In the genomic region with DNA sequence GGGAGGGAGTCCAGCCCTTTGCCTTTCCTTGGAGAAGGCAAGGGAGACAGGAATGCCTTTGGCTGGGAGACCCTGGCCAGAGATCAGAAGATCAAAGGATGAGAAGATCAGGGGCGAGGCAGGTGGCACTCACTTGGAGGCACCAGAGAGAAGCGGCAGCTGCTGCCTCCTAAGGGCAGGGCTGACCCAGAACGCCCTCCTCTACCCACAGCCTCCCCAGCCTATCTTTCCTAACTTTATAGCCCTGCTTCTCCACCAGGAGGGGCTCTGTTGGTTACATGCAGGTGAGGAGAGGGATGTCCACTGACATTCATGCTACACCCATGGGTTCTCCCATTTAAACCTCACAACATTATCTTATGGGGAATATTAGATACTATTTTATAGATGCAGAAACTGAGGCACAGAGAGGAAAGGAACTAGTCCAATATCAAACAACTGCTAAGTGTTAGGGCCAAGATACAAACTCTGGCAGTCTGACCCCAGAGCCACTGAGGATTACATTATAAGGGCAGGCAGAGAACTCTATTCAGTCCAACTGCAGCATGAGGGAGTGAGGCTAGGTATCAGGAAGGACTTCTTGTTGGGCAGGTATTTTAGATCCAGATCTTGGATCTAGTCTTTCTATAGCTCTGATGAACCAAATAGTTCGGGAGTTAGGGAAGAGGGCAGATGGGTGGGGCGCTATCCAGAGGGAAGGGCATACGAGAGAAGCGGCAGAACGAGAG, we compare ENCODE assay signal across 8 cellular contexts. TPM values are rescaled to one million over a fixed set of nuclear protein-coding genes. Genes with fewer than 3 reads are reported as not detected.
DNase-seq lines count a peak whose midpoint lies in the region; ATAC-seq and TF ChIP-seq lines count a peak whose summit lies in the region.

No MANE protein-coding gene starts in this region.

- TF ChIP-seq CTCF in upper lobe of left lung (IDR thresholded peaks at IDR 0.05): no peak

- H3K4me1 ChIP-seq in iPS DF 6.9 (ENCODE audit: control insufficient read depth, insufficient read depth, low read length): no peaks in the 10 kb centered on the region; the same call in 1 of the 2 replicates
- peaks cover 5 to 16% (median 10%) of the 10 kb centered on the region in 4 donors for H3K4me1 ChIP-seq in upper lobe of left lung

- H3K4me1 Mint-ChIP-seq in activated naive CD4-positive, alpha-beta T cell treated with anti-CD3 and anti-CD28 coated beads, Interleukin-2, amount 50 U/mL, for 24 hours: peaks cover 9% of the 10 kb centered on the region

- WGBS in iPS DF 6.9 (ENCODE audit: insufficient coverage, insufficient read length): no CpG with 5 or more reads among the region's 8 CpGs
- WGBS in upper lobe of left lung, 2 donors: 38 to 40% methylated on average over 8 of the region's 8 CpGs

- H3K9me3 Mint-ChIP-seq in activated naive CD4-positive, alpha-beta T cell treated with anti-CD3 and anti-CD28 coated beads, Interleukin-2, amount 50 U/mL, for 24 hours: no peaks in the 10 kb centered on the region

- peaks cover 26% of the 10 kb centered on the region for H3K27me3 Mint-ChIP-seq in activated naive CD4-positive, alpha-beta T cell treated with anti-CD3 and anti-CD28 coated beads, Interleukin-2, amount 50 U/mL, for 24 hours

- peak overlapping the region; percentile 40 for H3K4me3 Mint-ChIP-seq in activated naive CD4-positive, alpha-beta T cell treated with anti-CD3 and anti-CD28 coated beads, Interleukin-2, amount 50 U/mL, for 24 hours

- no peak for DNase-seq in activated naive CD4-positive, alpha-beta T cell treated with anti-CD3 and anti-CD28 coated beads, Interleukin-2, amount 50 U/mL, for 16 hours
- DNase-seq in SK-MEL-5 (ENCODE audit: low read depth, low spot score) (peak; percentile 45), iPS DF 6.9 (ENCODE audit: low read depth, low spot score) (peak; percentile 61), upper lobe of left lung (no peak), hippocampal formation (lab: John Stamatoyannopoulos, UW) (no peak)

- TF ChIP-seq POLR2A in upper lobe of left lung (IDR thresholded peaks at IDR 0.05): no peak

- no peaks in the 10 kb centered on the region for H3K27me3 ChIP-seq in iPS DF 6.9 (ENCODE audit: control insufficient read depth, insufficient read depth, low read length)
- H3K27me3 ChIP-seq in upper lobe of left lung: peaks cover 0 to 6% (median 3%) of the 10 kb centered on the region in 4 donors

- H3K36me3 Mint-ChIP-seq in activated naive CD4-positive, alpha-beta T cell treated with anti-CD3 and anti-CD28 coated beads, Interleukin-2, amount 50 U/mL, for 24 hours: no peaks in the 10 kb centered on the region

- no peak for ATAC-seq in upper lobe of left lung (ENCODE audit: low FRiP score in 2 of 2)
- ATAC-seq in GM19328 (IDR thresholded peaks at IDR 0.05; ENCODE audit: unreplicated experiment): no peak
- no peak for ATAC-seq in GM21526 (IDR thresholded peaks at IDR 0.05; ENCODE audit: low FRiP score, unreplicated experiment)

- no peak for TF ChIP-seq EP300 in upper lobe of left lung (IDR thresholded peaks at IDR 0.05)

- H3K36me3 ChIP-seq in iPS DF 6.9 (ENCODE audit: control insufficient read depth, insufficient read depth, low read length) (no peaks in the 10 kb centered on the region), upper lobe of left lung (no peaks in the 10 kb centered on the region)

- in situ Hi-C loops in SK-MEL-5 (cut with HindIII; ENCODE audit: low pct_unique_long_range_greater_than_20kb, low sequenced_read_pairs): loop anchor here (25.0 kb wide), 1 partner anchor 99 kb away; no protein-coding TSS in a partner anchor

- peak overlapping the region; percentile 15 for H3K27ac Mint-ChIP-seq in activated naive CD4-positive, alpha-beta T cell treated with anti-CD3 and anti-CD28 coated beads, Interleukin-2, amount 50 U/mL, for 24 hours

- H3K27ac ChIP-seq in iPS DF 6.9 (ENCODE audit: low read length) (no peak overlapping the region), upper lobe of left lung (no peak overlapping the region)

- H3K4me3 ChIP-seq in iPS DF 6.9 (ENCODE audit: low read length) (peak overlapping the region; percentile 46; the same call in 1 of the 2 replicates), upper lobe of left lung (peak overlapping the region in 3 of 4 donors; percentile 36 to 47 (median 44))

- H3K9me3 ChIP-seq in iPS DF 6.9 (ENCODE audit: control insufficient read depth, insufficient read depth, low read length) (no peaks in the 10 kb centered on the region), upper lobe of left lung (no peaks in the 10 kb centered on the region)

RNA-seq across cellular contexts. Expression of gene LGR6, which starts 19.9 kb away (rescaled TPM):
- total RNA-seq in SK-MEL-5 (2014; rRNA removed; shearing (Covaris generic)): not detected in 2 replicates
- polyA plus RNA-seq in SK-MEL-5 (2015; cell fraction: cytosol; rRNA removed): not detected in 2 replicates
- polyA plus RNA-seq in SK-MEL-5 (2015; cell fraction: nucleus; rRNA removed): not detected in 2 replicates
- 1 to 10 TPM in 3 of 6 donors, under 1 TPM in 3; 0.46 to 5.2 (median 1.1) TPM for total RNA-seq in upper lobe of left lung

RNA-seq across cellular contexts. Expression of gene PTPN7, which starts 53.1 kb away (rescaled TPM):
- total RNA-seq in SK-MEL-5 (2014; rRNA removed; shearing (Covaris generic)): not detected in 2 replicates
- 0.26 TPM in 1 of 2 replicates, not detected in the other for polyA plus RNA-seq in SK-MEL-5 (2015; cell fraction: cytosol; rRNA removed)
- polyA plus RNA-seq in SK-MEL-5 (2015; cell fraction: nucleus; rRNA removed): not detected in 2 replicates
- 1 to 10 TPM; 4.6 to 9.3 (median 7.7) TPM for total RNA-seq in upper lobe of left lung

Comparison
In these comparisons a context has a peak if more than half of its experiments do, and no peak if none do; other contexts are left out.
1. DNase-seq: peak in SK-MEL-5 (single experiment) and iPS DF 6.9 (single experiment); none in activated naive CD4-positive, alpha-beta T cell treated with anti-CD3 and anti-CD28 coated beads, Interleukin-2, amount 50 U/mL, for 16 hours (single experiment), upper lobe of left lung (0 of 2) and hippocampal formation (0 of 2).